In the genomic region with DNA sequence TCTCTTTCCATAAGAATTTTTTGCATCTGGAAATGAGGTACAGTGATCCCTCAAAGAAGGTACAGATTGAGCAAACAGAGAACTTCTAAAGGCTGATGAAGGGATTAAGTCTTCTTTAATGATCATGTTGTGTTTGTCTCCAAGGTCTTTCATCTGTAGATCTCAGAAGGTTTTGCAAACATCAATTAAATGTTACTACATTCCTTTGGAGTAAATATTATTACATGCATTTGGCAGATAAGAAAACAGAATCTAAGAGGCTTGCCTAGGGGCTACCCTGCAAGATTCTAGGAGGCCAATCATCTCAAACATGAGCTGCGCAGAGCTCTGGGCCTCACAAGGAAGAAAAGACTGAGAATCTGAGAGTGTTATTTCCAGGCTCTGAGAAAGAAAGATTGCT, we compare ENCODE assay signal across 1 cellular context.
TF ChIP-seq lines count a peak whose summit lies in the region.

No MANE protein-coding gene starts in this region.

TF ChIP-seq in HepG2, 621 proteins besides CTCF, POLR2A, EP300 and RAD21 (continued from another document):
- TF ChIP-seq, protein P1, sequence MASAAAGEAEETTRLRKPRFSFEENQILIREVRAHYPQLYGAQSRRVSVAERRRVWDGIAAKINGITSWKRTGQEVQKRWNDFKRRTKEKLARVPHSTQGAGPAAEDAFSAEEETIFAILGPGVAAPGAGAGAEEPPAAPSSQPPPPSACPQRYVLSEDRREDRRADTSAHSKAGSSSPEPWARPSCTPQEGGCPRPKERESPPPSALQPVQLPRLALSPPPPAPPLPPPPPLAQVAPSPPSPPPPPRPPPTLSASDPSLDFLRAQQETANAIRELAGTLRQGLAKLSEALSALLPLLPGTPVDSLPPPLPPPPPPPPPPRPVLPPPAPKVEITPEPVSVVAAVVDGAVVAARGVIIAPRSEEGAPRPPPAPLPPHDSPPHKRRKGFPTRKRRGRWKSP (CRISPR knock-in tag; IDR thresholded peaks at IDR 0.05), result no peak
- TF ChIP-seq MBD4 (IDR thresholded peaks at IDR 0.05; ENCODE audit: borderline replicate concordance, low read length), result no peak
